9 cellular contexts compared by ENCODE assay signal in genomic region chr6:44049163-44049988, GRCh38.
DNase-seq lines count a peak whose midpoint lies in the region; ATAC-seq and TF ChIP-seq lines count a peak whose summit lies in the region.
"Had no signal": no experiment of that assay in that cellular context is flagged by ENCODE, and none has a peak within 500 bp of the region (broad histone marks: within the 10 kb centered on the region; RNA-seq: fewer than 3 reads in every experiment).

No MANE protein-coding gene starts in this region.

- H3K36me3 ChIP-seq in RWPE2 (ENCODE audit: low read depth) (no peaks in the 10 kb centered on the region), transverse colon (no peaks in the 10 kb centered on the region)

- intact Hi-C loops in Right ventricle myocardium inferior (cut with DNase I) (loop anchor here (5.0 kb wide), 1 partner anchor 37 kb away; no protein-coding TSS in a partner anchor), transverse colon (cut with DNase I; ENCODE audit: low total_unique reads) (no loop called here)

- in situ Hi-C loops in transverse colon (cut with MboI; ENCODE audit: low pct_ligation_motif_present in 1 of 4, low pct_unique_long_range_greater_than_20kb in 1 of 4, low sequenced_read_pairs in 3 of 4) = no loop called here

- TF ChIP-seq EP300 in transverse colon (IDR thresholded peaks at IDR 0.05; ENCODE audit: low read depth) = no peak

- H3K9me3 Mint-ChIP-seq in activated CD8-positive, alpha-beta memory T cell treated with anti-CD3 and anti-CD28 coated beads, Interleukin-2, amount 10 ng/mL, durations not matched to agents 7 days and 5 days (ENCODE audit: low read depth) = no peaks in the 10 kb centered on the region

- peak; percentile 87 for ATAC-seq in activated CD8-positive, alpha-beta memory T cell treated with anti-CD3 and anti-CD28 coated beads, Interleukin-2, amount 10 ng/mL, durations not matched to agents 7 days and 5 days
- ATAC-seq in RWPE2 (ENCODE audit: low read depth) (peak; percentile 30; the same call in 1 of the 3 replicates), Right ventricle myocardium inferior (no peak)

- H3K4me3 ChIP-seq in RWPE2 (ENCODE audit: severe bottlenecking) (no peak overlapping the region), transverse colon (no peak overlapping the region)

- peaks cover 45% of the 10 kb centered on the region for H3K4me1 ChIP-seq in RWPE2 (ENCODE audit: insufficient read depth, poor library complexity, severe bottlenecking)
- peaks cover 8 to 38% (median 32%) of the 10 kb centered on the region in 4 donors for H3K4me1 ChIP-seq in transverse colon

- H3K27ac Mint-ChIP-seq in activated CD8-positive, alpha-beta memory T cell treated with anti-CD3 and anti-CD28 coated beads, Interleukin-2, amount 10 ng/mL, durations not matched to agents 7 days and 5 days = peak overlapping the region; percentile 67

- no peaks in the 10 kb centered on the region for H3K36me3 Mint-ChIP-seq in activated CD8-positive, alpha-beta memory T cell treated with anti-CD3 and anti-CD28 coated beads, Interleukin-2, amount 10 ng/mL, durations not matched to agents 7 days and 5 days

- H3K4me3 Mint-ChIP-seq in activated CD8-positive, alpha-beta memory T cell treated with anti-CD3 and anti-CD28 coated beads, Interleukin-2, amount 10 ng/mL, durations not matched to agents 7 days and 5 days = no peak overlapping the region

- no peaks in the 10 kb centered on the region for H3K9me3 ChIP-seq in RWPE2 (ENCODE audit: severe bottlenecking)
- no peaks in the 10 kb centered on the region for H3K9me3 ChIP-seq in transverse colon

- TF ChIP-seq CTCF in RWPE2 (IDR thresholded peaks at IDR 0.05; ENCODE audit: poor library complexity, severe bottlenecking) = no peak
- TF ChIP-seq CTCF in transverse colon (IDR thresholded peaks at IDR 0.05) = no peak

- CTCF ChIA-PET in activated CD8-positive, alpha-beta memory T cell treated with anti-CD3 and anti-CD28 coated beads, Interleukin-2, amount 10 ng/mL, durations not matched to agents 7 days and 5 days (lab: Charles Lee) = interaction anchor here (1.3 to 2.2 kb wide), 2 partner anchors 25 to 324 kb away, joined by 3 to 11 read pairs; no protein-coding TSS in a partner anchor

- H3K27me3 ChIP-seq in RWPE2 (ENCODE audit: insufficient read depth, poor library complexity, severe bottlenecking) (no peaks in the 10 kb centered on the region), transverse colon (no peaks in the 10 kb centered on the region)

- peak overlapping the region; percentile 98 for H3K27ac ChIP-seq in RWPE2 (ENCODE audit: poor library complexity, severe bottlenecking)
- peak overlapping the region; percentile 68 to 76 (median 74) for H3K27ac ChIP-seq in transverse colon

- TF ChIP-seq POLR2A in transverse colon (IDR thresholded peaks at IDR 0.05) = no peak

- DNase-seq in activated CD8-positive, alpha-beta memory T cell treated with anti-CD3 and anti-CD28 coated beads, Interleukin-2, amount 10 ng/mL, durations not matched to agents 7 days and 5 days = peak; percentile 65
- DNase-seq in activated CD8-positive, alpha-beta memory T cell treated with anti-CD3 and anti-CD28 coated beads, Interleukin-2, amount 50 U/mL, for 48 hours = no peak
- DNase-seq in RWPE2 (ENCODE audit: low spot score) (no peak), Right ventricle myocardium inferior (ENCODE audit: missing footprints) (peak; percentile 7), transverse colon (no peak), GF-D8 (lab: John Stamatoyannopoulos, UW) (no peak), NAMALWA (ENCODE audit: low spot score) (no peak)
- DNase-seq in stimulated activated CD4-positive, alpha-beta T cell treated with anti-CD3 and anti-CD28 coated beads, Interleukin-2, amount 100 ng/mL, for 24 hours = no peak
- DNase-seq: NCI-H1930 had no signal

- WGBS in transverse colon (ENCODE audit: low coverage in 1 of 2), 2 donors = 36% methylated on average over 4 to 6 of the region's 6 CpGs

- H3K27me3 Mint-ChIP-seq in activated CD8-positive, alpha-beta memory T cell treated with anti-CD3 and anti-CD28 coated beads, Interleukin-2, amount 10 ng/mL, durations not matched to agents 7 days and 5 days = peaks cover 6% of the 10 kb centered on the region

- peaks cover 19% of the 10 kb centered on the region for H3K4me1 Mint-ChIP-seq in activated CD8-positive, alpha-beta memory T cell treated with anti-CD3 and anti-CD28 coated beads, Interleukin-2, amount 10 ng/mL, durations not matched to agents 7 days and 5 days

Comparison
In these comparisons a context has a peak if more than half of its experiments do, and no peak if none do; other contexts are left out.
1. DNase-seq: peak in activated CD8-positive, alpha-beta memory T cell treated with anti-CD3 and anti-CD28 coated beads, Interleukin-2, amount 10 ng/mL, durations not matched to agents 7 days and 5 days (single experiment) and Right ventricle myocardium inferior (single experiment); none in activated CD8-positive, alpha-beta memory T cell treated with anti-CD3 and anti-CD28 coated beads, Interleukin-2, amount 50 U/mL, for 48 hours (single experiment), RWPE2 (single experiment), transverse colon (single experiment), GF-D8 (single experiment), NAMALWA (single experiment) and stimulated activated CD4-positive, alpha-beta T cell treated with anti-CD3 and anti-CD28 coated beads, Interleukin-2, amount 100 ng/mL, for 24 hours (0 of 2).